In the genomic region with DNA sequence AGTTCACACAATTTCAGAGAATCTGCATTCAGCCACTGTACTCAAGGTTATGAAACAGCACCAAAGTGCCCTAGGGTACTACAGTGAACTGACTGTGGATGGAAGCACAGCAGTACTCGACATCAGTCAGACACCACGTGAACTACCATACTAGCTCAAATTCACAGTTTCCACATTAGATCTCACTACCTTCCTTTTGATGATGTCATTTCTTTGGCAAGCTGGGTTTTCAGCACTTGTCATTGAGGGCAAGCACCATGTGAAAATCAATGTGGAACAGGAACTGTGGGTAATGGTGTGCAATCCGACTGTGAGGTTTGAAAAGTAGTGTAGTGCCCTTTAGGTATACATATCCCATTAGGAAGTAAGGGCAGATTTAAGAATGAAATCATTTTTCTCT, we compare ENCODE assay signal across 3 cellular contexts.
TF ChIP-seq lines count a peak whose summit lies in the region.

No MANE protein-coding gene starts in this region.

TF ChIP-seq in HEK293, 187 proteins besides CTCF, POLR2A, EP300 and RAD21:
- TF ChIP-seq, protein P1, sequence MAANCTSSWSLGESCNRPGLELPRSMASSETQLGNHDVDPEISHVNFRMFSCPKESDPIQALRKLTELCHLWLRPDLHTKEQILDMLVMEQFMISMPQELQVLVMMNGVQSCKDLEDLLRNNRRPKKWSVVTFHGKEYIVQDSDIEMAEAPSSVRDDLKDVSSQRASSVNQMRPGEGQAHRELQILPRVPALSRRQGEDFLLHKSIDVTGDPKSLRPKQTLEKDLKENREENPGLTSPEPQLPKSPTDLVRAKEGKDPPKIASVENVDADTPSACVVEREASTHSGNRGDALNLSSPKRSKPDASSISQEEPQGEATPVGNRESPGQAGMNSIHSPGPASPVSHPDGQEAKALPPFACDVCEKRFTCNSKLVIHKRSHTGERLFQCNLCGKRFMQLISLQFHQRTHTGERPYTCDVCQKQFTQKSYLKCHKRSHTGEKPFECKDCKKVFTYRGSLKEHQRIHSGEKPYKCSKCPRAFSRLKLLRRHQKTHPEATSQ (tag by site-specific recombination; IDR thresholded peaks at IDR 0.05): no peak
- TF ChIP-seq ZBTB21 (tag by site-specific recombination; IDR thresholded peaks at IDR 0.05): no peak
- TF ChIP-seq, protein P2, sequence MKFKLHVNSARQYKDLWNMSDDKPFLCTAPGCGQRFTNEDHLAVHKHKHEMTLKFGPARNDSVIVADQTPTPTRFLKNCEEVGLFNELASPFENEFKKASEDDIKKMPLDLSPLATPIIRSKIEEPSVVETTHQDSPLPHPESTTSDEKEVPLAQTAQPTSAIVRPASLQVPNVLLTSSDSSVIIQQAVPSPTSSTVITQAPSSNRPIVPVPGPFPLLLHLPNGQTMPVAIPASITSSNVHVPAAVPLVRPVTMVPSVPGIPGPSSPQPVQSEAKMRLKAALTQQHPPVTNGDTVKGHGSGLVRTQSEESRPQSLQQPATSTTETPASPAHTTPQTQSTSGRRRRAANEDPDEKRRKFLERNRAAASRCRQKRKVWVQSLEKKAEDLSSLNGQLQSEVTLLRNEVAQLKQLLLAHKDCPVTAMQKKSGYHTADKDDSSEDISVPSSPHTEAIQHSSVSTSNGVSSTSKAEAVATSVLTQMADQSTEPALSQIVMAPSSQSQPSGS (tag by site-specific recombination; IDR thresholded peaks at IDR 0.05; ENCODE audit: low read depth): peak; percentile 60; the same call in 1 of the 2 replicates
- no peak for TF ChIP-seq ZNF274 (IDR thresholded peaks at IDR 0.05; ENCODE audit: low read length)
- TF ChIP-seq ZNF274 (tag by site-specific recombination; IDR thresholded peaks at IDR 0.05; ENCODE audit: borderline replicate concordance): no peak
- no peak for TF ChIP-seq ZBTB20 (tag by site-specific recombination; IDR thresholded peaks at IDR 0.05)
- TF ChIP-seq ZNF221 (tag by site-specific recombination; IDR thresholded peaks at IDR 0.05; ENCODE audit: borderline replicate concordance): no peak
- TF ChIP-seq ZNF24 (tag by site-specific recombination; IDR thresholded peaks at IDR 0.05): no peak
- no peak for TF ChIP-seq ZNF48 (tag by site-specific recombination; IDR thresholded peaks at IDR 0.05)
TF ChIP-seq in HEK293: peak in this region for 1.

TF ChIP-seq in WTC11, 78 proteins besides CTCF, POLR2A, EP300 and RAD21:
- no peak for TF ChIP-seq CDX4 (CRISPR knock-in tag; IDR thresholded peaks at IDR 0.05; ENCODE audit: borderline replicate concordance)
- no peak for TF ChIP-seq SP1 (CRISPR knock-in tag; conservative IDR thresholded peaks at IDR 0.05)
- TF ChIP-seq NFE2L1 (CRISPR knock-in tag; IDR thresholded peaks at IDR 0.05): no peak
- no peak for TF ChIP-seq ZNF671 (CRISPR knock-in tag; IDR thresholded peaks at IDR 0.05)
- no peak for TF ChIP-seq ETV6 (CRISPR knock-in tag; IDR thresholded peaks at IDR 0.05)
- TF ChIP-seq, protein P3, sequence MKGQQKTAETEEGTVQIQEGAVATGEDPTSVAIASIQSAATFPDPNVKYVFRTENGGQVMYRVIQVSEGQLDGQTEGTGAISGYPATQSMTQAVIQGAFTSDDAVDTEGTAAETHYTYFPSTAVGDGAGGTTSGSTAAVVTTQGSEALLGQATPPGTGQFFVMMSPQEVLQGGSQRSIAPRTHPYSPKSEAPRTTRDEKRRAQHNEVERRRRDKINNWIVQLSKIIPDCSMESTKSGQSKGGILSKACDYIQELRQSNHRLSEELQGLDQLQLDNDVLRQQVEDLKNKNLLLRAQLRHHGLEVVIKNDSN (CRISPR knock-in tag; IDR thresholded peaks at IDR 0.05): no peak
- TF ChIP-seq ELF4 (CRISPR knock-in tag; IDR thresholded peaks at IDR 0.05; ENCODE audit: low read depth): no peak

TF ChIP-seq in endothelial cell of umbilical vein, 7 proteins besides CTCF, POLR2A, EP300 and RAD21:
- TF ChIP-seq JUN (IDR thresholded peaks at IDR 0.05; ENCODE audit: borderline replicate concordance, insufficient read depth, insufficient read length, low read depth): peak; percentile 42
- no peak for TF ChIP-seq GATA2 (IDR thresholded peaks at IDR 0.05; ENCODE audit: insufficient read depth, insufficient read length, low read depth, low read length)
- TF ChIP-seq FOS (IDR thresholded peaks at IDR 0.05; ENCODE audit: borderline replicate concordance, insufficient read depth, low read length): no peak
TF ChIP-seq in endothelial cell of umbilical vein: peak in this region for 1.
